Comparison of ENCODE assay signal across 22 cellular contexts in genomic region chr2:141384676-141385075, GRCh38.
DNase-seq lines count a peak whose midpoint lies in the region; ATAC-seq, FAIRE-seq and TF ChIP-seq lines count a peak whose summit lies in the region.
"Had no signal": no experiment of that assay in that cellular context is flagged by ENCODE, and none has a peak within 500 bp of the region (broad histone marks: within the 10 kb centered on the region; RNA-seq: fewer than 3 reads in every experiment).

No MANE protein-coding gene starts in this region.

- H3K4me1 Mint-ChIP-seq in HFFc6 (ENCODE audit: low read depth), result no peaks in the 10 kb centered on the region; the same call in 1 of the 2 replicates
- H3K4me1 Mint-ChIP-seq in stimulated activated effector memory CD8-positive, alpha-beta T cell treated with anti-CD3 and anti-CD28 coated beads, Interleukin-12 subunit alpha, Interleukin-12 subunit beta, amount 100 ng/mL, for 72 hours, result no peaks in the 10 kb centered on the region
- H3K4me1 Mint-ChIP-seq: T-helper 17 cell had no signal

- CTCF ChIA-PET in A549 (lab: Yijun Ruan, JAX), result interaction anchor here (0.8 kb wide), 1 partner anchor 9 kb away, joined by 3 read pairs; no protein-coding TSS in a partner anchor

- no peak for ATAC-seq in A549
- ATAC-seq in stimulated activated effector memory CD8-positive, alpha-beta T cell treated with anti-CD3 and anti-CD28 coated beads, Interleukin-12 subunit alpha, Interleukin-12 subunit beta, amount 100 ng/mL, for 72 hours, result no peak
- no peak for ATAC-seq in activated CD4-positive, CD25-positive, alpha-beta regulatory T cell treated with anti-CD3 and anti-CD28 coated beads, Interleukin-2, amount 50 U/mL, for 24 hours
- ATAC-seq: left lung, T-helper 17 cell had no signal

- no peaks in the 10 kb centered on the region for H3K36me3 Mint-ChIP-seq in HFFc6 (ENCODE audit: low read depth)
- no peaks in the 10 kb centered on the region for H3K36me3 Mint-ChIP-seq in stimulated activated effector memory CD8-positive, alpha-beta T cell treated with anti-CD3 and anti-CD28 coated beads, Interleukin-12 subunit alpha, Interleukin-12 subunit beta, amount 100 ng/mL, for 72 hours
- H3K36me3 Mint-ChIP-seq: activated CD4-positive, alpha-beta memory T cell treated with anti-CD3 and anti-CD28 coated beads for 36 hours had no signal

- no peak overlapping the region for H3K27ac ChIP-seq in A549
- H3K27ac ChIP-seq in brain microvascular endothelial cell, result no peak overlapping the region
- H3K27ac ChIP-seq: left lung, prostate gland, SJCRH30, WERI-Rb-1 had no signal

- POLR2A ChIA-PET in A549 (lab: Yijun Ruan, JAX), result no interaction called here

- no peak for FAIRE-seq in A549 (lab: Jason Lieb, UNC)
- FAIRE-seq: urothelium cell line had no signal

- H3K27me3 ChIP-seq in brain microvascular endothelial cell (replicated peaks), result no peaks in the 10 kb centered on the region
- H3K27me3 ChIP-seq: left lung, SJCRH30 had no signal

- H3K9me3 Mint-ChIP-seq in HFFc6, result peaks cover 29% of the 10 kb centered on the region
- H3K9me3 Mint-ChIP-seq in stimulated activated effector memory CD8-positive, alpha-beta T cell treated with anti-CD3 and anti-CD28 coated beads, Interleukin-12 subunit alpha, Interleukin-12 subunit beta, amount 100 ng/mL, for 72 hours, result peaks cover 36% of the 10 kb centered on the region
- H3K9me3 Mint-ChIP-seq: nephron progenitor cell had no signal

- TF ChIP-seq RAD21 in A549 (conservative IDR thresholded peaks at IDR 0.05 in 1 of 2, IDR thresholded peaks at IDR 0.05 in 1 of 2), result no peak

- in situ Hi-C loops in brain microvascular endothelial cell (cut with HindIII; ENCODE audit: low pct_ligation_motif_present, low sequenced_read_pairs), result no loop called here

- no peaks in the 10 kb centered on the region for H3K9me3 ChIP-seq in A549
- H3K9me3 ChIP-seq: prostate gland, SJCRH30 had no signal

- WGBS in A549 (ENCODE audit: missing lambda C conversion rate), result 47% methylated on average over 4 of the region's 4 CpGs

- peak overlapping the region; percentile 32; the same call in 2 of the 3 replicates for H3K4me2 ChIP-seq in A549

- no peaks in the 10 kb centered on the region for H3K36me3 ChIP-seq in brain microvascular endothelial cell (replicated peaks)
- H3K36me3 ChIP-seq: left lung, prostate gland, SJCRH30, WERI-Rb-1 had no signal

- H3K4me1 ChIP-seq in A549, result peaks cover 8% of the 10 kb centered on the region; the same call in 2 of the 3 replicates
- H3K4me1 ChIP-seq: left lung, prostate gland had no signal

- no peak for TF ChIP-seq EP300 in A549 (IDR thresholded peaks at IDR 0.05)

- no peak overlapping the region for H3K4me3 Mint-ChIP-seq in HFFc6
- H3K4me3 Mint-ChIP-seq in stimulated activated effector memory CD8-positive, alpha-beta T cell treated with anti-CD3 and anti-CD28 coated beads, Interleukin-12 subunit alpha, Interleukin-12 subunit beta, amount 100 ng/mL, for 72 hours, result no peak overlapping the region
- H3K4me3 Mint-ChIP-seq: activated CD4-positive, alpha-beta memory T cell treated with anti-CD3 and anti-CD28 coated beads for 36 hours; activated naive CD4-positive, alpha-beta T cell treated with anti-CD3 and anti-CD28 coated beads for 36 hours; activated T-cell treated with anti-CD3 and anti-CD28 coated beads, Interleukin-2, amount 50 U/mL, for 24 hours; nephron progenitor cell; T-helper 17 cell had no signal

- TF ChIP-seq CTCF in A549 (IDR thresholded peaks at IDR 0.05) (no peak), HFFc6 (IDR thresholded peaks at IDR 0.05) (no peak), brain microvascular endothelial cell (IDR thresholded peaks at IDR 0.05; ENCODE audit: low read depth, low read length, missing control alignments) (no peak)

- no peak overlapping the region for H3K27ac Mint-ChIP-seq in HFFc6
- no peak overlapping the region for H3K27ac Mint-ChIP-seq in stimulated activated effector memory CD8-positive, alpha-beta T cell treated with anti-CD3 and anti-CD28 coated beads, Interleukin-12 subunit alpha, Interleukin-12 subunit beta, amount 100 ng/mL, for 72 hours
- H3K27ac Mint-ChIP-seq: activated CD4-positive, alpha-beta memory T cell treated with anti-CD3 and anti-CD28 coated beads for 36 hours; activated naive CD4-positive, alpha-beta T cell treated with anti-CD3 and anti-CD28 coated beads for 36 hours; activated T-cell treated with anti-CD3 and anti-CD28 coated beads, Interleukin-2, amount 50 U/mL, for 24 hours; nephron progenitor cell; T-helper 17 cell had no signal

- DNase-seq in A549 (ENCODE audit: low read depth in 1 of 2, low spot score in 1 of 2), result peak in 1 of 2 experiments; percentile 37
- peak; percentile 1 for DNase-seq in HFFc6
- peak; percentile 7 for DNase-seq in brain microvascular endothelial cell
- peak; percentile 76 for DNase-seq in iris pigment epithelial cell (ENCODE audit: low read depth)
- DNase-seq in activated CD8-positive, alpha-beta memory T cell treated with anti-CD3 and anti-CD28 coated beads, Interleukin-2, amount 50 U/mL, for 48 hours, result no peak
- DNase-seq in stimulated activated effector memory CD8-positive, alpha-beta T cell treated with anti-CD3 and anti-CD28 coated beads, Interleukin-12 subunit alpha, Interleukin-12 subunit beta, amount 100 ng/mL, for 72 hours (ENCODE audit: low spot score in 2 of 2), result no peak
- no peak for DNase-seq in activated CD8-positive, alpha-beta memory T cell treated with anti-CD3 and anti-CD28 coated beads, Interleukin-2, amount 50 U/mL, for 4 hours
- DNase-seq: activated CD4-positive, alpha-beta memory T cell treated with anti-CD3 and anti-CD28 coated beads for 36 hours; activated naive CD4-positive, alpha-beta T cell treated with anti-CD3 and anti-CD28 coated beads for 36 hours; activated T-cell treated with anti-CD3 and anti-CD28 coated beads, Interleukin-2, amount 50 U/mL, for 24 hours; cortex of kidney; DMS153; left lung; NCI-H748 treated with DMSO at 0.1 percent for 48 hours; nephron progenitor cell; SJCRH30; stimulated activated CD4-positive, alpha-beta T cell treated with anti-CD3 and anti-CD28 coated beads, Interleukin-4, amount 100 ng/mL, for 24 hours; T-helper 17 cell; WERI-Rb-1 had no signal

- TF ChIP-seq POLR2A in A549 (IDR thresholded peaks at IDR 0.05; ENCODE audit: low read length), result no peak

- H3K27me3 Mint-ChIP-seq in HFFc6 (ENCODE audit: insufficient read depth), result no peaks in the 10 kb centered on the region
- H3K27me3 Mint-ChIP-seq: activated CD4-positive, alpha-beta memory T cell treated with anti-CD3 and anti-CD28 coated beads for 36 hours; activated T-cell treated with anti-CD3 and anti-CD28 coated beads, Interleukin-2, amount 50 U/mL, for 24 hours; T-helper 17 cell had no signal

- H3K4me3 ChIP-seq in A549, result no peak overlapping the region
- no peak overlapping the region for H3K4me3 ChIP-seq in brain microvascular endothelial cell (ENCODE audit: low read depth, low read length)
- H3K4me3 ChIP-seq: left lung, prostate gland, SJCRH30 had no signal

TF ChIP-seq in A549, 52 proteins besides CTCF, POLR2A, EP300 and RAD21:
- TF ChIP-seq TP53 (CRISPR knock-in tag; IDR thresholded peaks at IDR 0.05), result no peak
- TF ChIP-seq BCL3 (IDR thresholded peaks at IDR 0.05), result no peak

Comparison
In these comparisons a context has a peak if more than half of its experiments do, and no peak if none do; other contexts are left out.
1. DNase-seq: peak in HFFc6 (single experiment), brain microvascular endothelial cell (single experiment) and iris pigment epithelial cell (single experiment); none in activated CD8-positive, alpha-beta memory T cell treated with anti-CD3 and anti-CD28 coated beads, Interleukin-2, amount 50 U/mL, for 48 hours (single experiment), stimulated activated effector memory CD8-positive, alpha-beta T cell treated with anti-CD3 and anti-CD28 coated beads, Interleukin-12 subunit alpha, Interleukin-12 subunit beta, amount 100 ng/mL, for 72 hours (0 of 2) and activated CD8-positive, alpha-beta memory T cell treated with anti-CD3 and anti-CD28 coated beads, Interleukin-2, amount 50 U/mL, for 4 hours (single experiment).